In genomic region chr3:58640700-58641372, GRCh38 we compare ENCODE assay signal across 9 cellular contexts. TPM values are rescaled to one million over a fixed set of nuclear protein-coding genes. Genes with fewer than 3 reads are reported as not detected.
DNase-seq lines count a peak whose midpoint lies in the region; ATAC-seq lines count a peak whose summit lies in the region.
"Had no signal": no experiment of that assay in that cellular context is flagged by ENCODE, and none has a peak within 500 bp of the region (broad histone marks: within the 10 kb centered on the region; RNA-seq: fewer than 3 reads in every experiment).

No MANE protein-coding gene starts in this region.

- no peaks in the 10 kb centered on the region for H3K36me3 Mint-ChIP-seq in activated CD4-positive, alpha-beta T cell treated with anti-CD3 and anti-CD28 coated beads, Interleukin-2, amount 10 ng/mL, durations not matched to agents 7 days and 5 days (ENCODE audit: low read depth)

- in situ Hi-C loops in ACHN (cut with HindIII; ENCODE audit: low pct_ligation_motif_present, low pct_unique_long_range_greater_than_20kb, low sequenced_read_pairs) = no loop called here

- peak; percentile 74 for DNase-seq in ACHN
- DNase-seq in NCI-H345 treated with DMSO at 0.1 percent for 48 hours (lab: John Stamatoyannopoulos, UW; ENCODE audit: unreplicated experiment) = peak; percentile 28
- peak; percentile 61 for DNase-seq in activated CD4-positive, alpha-beta T cell treated with anti-CD3 and anti-CD28 coated beads, Interleukin-2, amount 10 ng/mL, durations not matched to agents 7 days and 5 days
- DNase-seq in ecto neural progenitor cell (ENCODE audit: low spot score) = peak; percentile 86
- peak; percentile 76 to 84 for DNase-seq in lung microvascular endothelial cell (ENCODE audit: low read depth in 2 of 2)
- DNase-seq in stimulated activated CD8-positive, alpha-beta memory T cell treated with anti-CD3 and anti-CD28 coated beads, Interleukin-4, amount 100 ng/mL, for 48 hours = peak; percentile 83

- CTCF ChIA-PET in activated CD4-positive, alpha-beta T cell treated with anti-CD3 and anti-CD28 coated beads, Interleukin-2, amount 10 ng/mL, durations not matched to agents 7 days and 5 days (lab: Charles Lee) = interaction anchor here (3.5 kb wide), 1 partner anchor 10 kb away, joined by 15 read pairs; no protein-coding TSS in a partner anchor

- ATAC-seq in GM18502 (IDR thresholded peaks at IDR 0.05; ENCODE audit: poor library complexity, unreplicated experiment) = peak; percentile 91
- ATAC-seq in HG02973 (IDR thresholded peaks at IDR 0.05; ENCODE audit: unreplicated experiment) = peak; percentile 89

- POLR2A ChIA-PET in activated CD4-positive, alpha-beta T cell treated with anti-CD3 and anti-CD28 coated beads, Interleukin-2, amount 10 ng/mL, durations not matched to agents 7 days and 5 days (lab: Charles Lee) = no interaction called here

- no peaks in the 10 kb centered on the region for H3K9me3 Mint-ChIP-seq in activated CD4-positive, alpha-beta T cell treated with anti-CD3 and anti-CD28 coated beads, Interleukin-2, amount 10 ng/mL, durations not matched to agents 7 days and 5 days

- H3K27ac Mint-ChIP-seq in activated CD4-positive, alpha-beta T cell treated with anti-CD3 and anti-CD28 coated beads, Interleukin-2, amount 10 ng/mL, durations not matched to agents 7 days and 5 days = no peak overlapping the region

- no peaks in the 10 kb centered on the region for H3K27me3 Mint-ChIP-seq in activated CD4-positive, alpha-beta T cell treated with anti-CD3 and anti-CD28 coated beads, Interleukin-2, amount 10 ng/mL, durations not matched to agents 7 days and 5 days

- no peaks in the 10 kb centered on the region for H3K4me1 Mint-ChIP-seq in activated CD4-positive, alpha-beta T cell treated with anti-CD3 and anti-CD28 coated beads, Interleukin-2, amount 10 ng/mL, durations not matched to agents 7 days and 5 days

- no peak overlapping the region for H3K4me3 Mint-ChIP-seq in activated CD4-positive, alpha-beta T cell treated with anti-CD3 and anti-CD28 coated beads, Interleukin-2, amount 10 ng/mL, durations not matched to agents 7 days and 5 days

RNA-seq across cellular contexts. Expression of gene FAM3D, which starts 25.7 kb away (rescaled TPM):
- total RNA-seq in activated CD4-positive, alpha-beta T cell treated with anti-CD3 and anti-CD28 coated beads, Interleukin-2, amount 10 ng/mL, durations not matched to agents 7 days and 5 days = not detected
- 0.20 and 0.22 TPM in 2 replicates for total RNA-seq in lung microvascular endothelial cell
- total RNA-seq: subcutaneous adipose tissue had no signal

Comparison
In these comparisons a context has a peak if more than half of its experiments do, and no peak if none do; other contexts are left out.
1. Peak in every context shown above with its lines: DNase-seq and ATAC-seq.
2. DNase-seq: peak in every context shown above with its lines; median percentile 86 in ecto neural progenitor cell; 83 in stimulated activated CD8-positive, alpha-beta memory T cell treated with anti-CD3 and anti-CD28 coated beads, Interleukin-4, amount 100 ng/mL, for 48 hours; 80 in lung microvascular endothelial cell; 74 in ACHN; 61 in activated CD4-positive, alpha-beta T cell treated with anti-CD3 and anti-CD28 coated beads, Interleukin-2, amount 10 ng/mL, durations not matched to agents 7 days and 5 days; 28 in NCI-H345 treated with DMSO at 0.1 percent for 48 hours.